26 cellular contexts compared by ENCODE assay signal in the genomic region with DNA sequence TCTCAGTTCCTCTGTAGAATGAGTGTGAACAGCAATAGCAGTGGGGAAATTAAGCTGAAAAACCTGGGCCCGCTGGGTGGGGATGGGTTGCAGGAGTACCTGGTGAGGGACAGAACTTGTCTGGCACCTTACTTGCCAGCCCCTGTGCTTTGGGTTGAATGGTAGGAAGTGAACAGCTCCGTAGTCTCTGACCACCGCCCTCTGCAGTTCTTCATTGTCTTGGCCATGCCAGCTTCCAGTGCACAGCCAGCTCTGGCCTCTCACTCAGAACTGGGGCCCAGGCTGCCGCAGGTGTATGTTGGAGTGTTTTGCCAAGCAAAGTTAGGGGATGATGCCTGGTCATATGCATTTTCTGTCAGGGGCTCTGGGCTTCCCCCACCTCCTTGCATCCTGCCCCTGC. TPM values are rescaled to one million over a fixed set of nuclear protein-coding genes. Genes with fewer than 3 reads are reported as not detected.
DNase-seq lines count a peak whose midpoint lies in the region; ATAC-seq and TF ChIP-seq lines count a peak whose summit lies in the region.
"Had no signal": no experiment of that assay in that cellular context is flagged by ENCODE, and none has a peak within 500 bp of the region (broad histone marks: within the 10 kb centered on the region; RNA-seq: fewer than 3 reads in every experiment).

No MANE protein-coding gene starts in this region.

- H3K4me2 ChIP-seq in BLaER1: peak overlapping the region; percentile 22; the same call in 1 of the 2 replicates
- H3K4me2 ChIP-seq: GM23338 had no signal

- no peak overlapping the region; the same call in 1 of the 2 replicates for H3K27ac ChIP-seq in BLaER1
- H3K27ac ChIP-seq: lower lobe of right lung, upper lobe of right lung had no signal

- H3K27me3 Mint-ChIP-seq in activated CD8-positive, alpha-beta T cell treated with anti-CD3 and anti-CD28 coated beads for 36 hours: no peaks in the 10 kb centered on the region
- H3K27me3 Mint-ChIP-seq in activated CD8-positive, alpha-beta T cell treated with anti-CD3 and anti-CD28 coated beads, Interleukin-2, amount 10 ng/mL, durations not matched to agents 7 days and 5 days (ENCODE audit: low read depth): no peaks in the 10 kb centered on the region
- no peaks in the 10 kb centered on the region for H3K27me3 Mint-ChIP-seq in T-helper 17 cell
- H3K27me3 Mint-ChIP-seq: activated B cell treated with CpG ODN at 0.5 μM for 24 hours; activated naive CD8-positive, alpha-beta T cell treated with anti-CD3 and anti-CD28 coated beads for 36 hours had no signal

- peaks cover 67% of the 10 kb centered on the region for H3K4me1 ChIP-seq in BLaER1
- peaks cover 25% of the 10 kb centered on the region for H3K4me1 ChIP-seq in iPS-15b (ENCODE audit: control insufficient read depth, insufficient read depth, low read length)

- peak; percentile 43 for DNase-seq in activated CD8-positive, alpha-beta T cell treated with anti-CD3 and anti-CD28 coated beads for 36 hours
- no peak for DNase-seq in activated CD8-positive, alpha-beta T cell treated with anti-CD3 and anti-CD28 coated beads, Interleukin-2, amount 10 ng/mL, durations not matched to agents 7 days and 5 days
- no peak for DNase-seq in T-helper 17 cell
- no peak for DNase-seq in activated CD8-positive, alpha-beta memory T cell treated with anti-CD3 and anti-CD28 coated beads, Interleukin-2, amount 50 U/mL, for 4 hours
- no peak for DNase-seq in GOT3 (lab: John Stamatoyannopoulos, UW)
- DNase-seq in G401 (ENCODE audit: low spot score): no peak
- DNase-seq: 8988T; activated B cell treated with CpG ODN at 0.5 μM for 24 hours; activated CD4-positive, alpha-beta T cell treated with anti-CD3 and anti-CD28 coated beads, Interleukin-2, amount 50 U/mL, for 48 hours; activated naive CD8-positive, alpha-beta T cell treated with anti-CD3 and anti-CD28 coated beads for 36 hours; DMS53; effector CD4-positive, alpha-beta T cell; lower lobe of right lung; NCI-H1417 treated with DMSO at 0.1 percent for 48 hours; NCI-H2081 treated with DMSO at 0.1 percent for 48 hours; NCI-H345; NCI-H774; SHP77; T-helper 9 cell; upper lobe of right lung had no signal

- H3K36me3 Mint-ChIP-seq in activated CD8-positive, alpha-beta T cell treated with anti-CD3 and anti-CD28 coated beads for 36 hours (ENCODE audit: low read depth): no peaks in the 10 kb centered on the region
- peaks cover 7% of the 10 kb centered on the region for H3K36me3 Mint-ChIP-seq in activated CD8-positive, alpha-beta T cell treated with anti-CD3 and anti-CD28 coated beads, Interleukin-2, amount 10 ng/mL, durations not matched to agents 7 days and 5 days (ENCODE audit: low read depth)
- no peaks in the 10 kb centered on the region for H3K36me3 Mint-ChIP-seq in T-helper 17 cell (ENCODE audit: low read depth)

- peaks cover 56% of the 10 kb centered on the region for H3K4me1 Mint-ChIP-seq in activated CD8-positive, alpha-beta T cell treated with anti-CD3 and anti-CD28 coated beads for 36 hours (ENCODE audit: low read depth)
- H3K4me1 Mint-ChIP-seq in activated CD8-positive, alpha-beta T cell treated with anti-CD3 and anti-CD28 coated beads, Interleukin-2, amount 10 ng/mL, durations not matched to agents 7 days and 5 days (ENCODE audit: low read depth): peaks cover 57% of the 10 kb centered on the region
- H3K4me1 Mint-ChIP-seq in T-helper 17 cell: peaks cover 54% of the 10 kb centered on the region

- peaks cover 43% of the 10 kb centered on the region for H3K36me3 ChIP-seq in BLaER1
- H3K36me3 ChIP-seq in iPS-15b (ENCODE audit: control insufficient read depth, insufficient read depth, low read length): peaks cover 26% of the 10 kb centered on the region

- no peak for TF ChIP-seq CTCF in activated CD8-positive, alpha-beta T cell treated with anti-CD3 and anti-CD28 coated beads for 36 hours (IDR thresholded peaks at IDR 0.05)

- peak overlapping the region; percentile 63 for H3K27ac Mint-ChIP-seq in activated CD8-positive, alpha-beta T cell treated with anti-CD3 and anti-CD28 coated beads for 36 hours
- no peak overlapping the region for H3K27ac Mint-ChIP-seq in activated CD8-positive, alpha-beta T cell treated with anti-CD3 and anti-CD28 coated beads, Interleukin-2, amount 10 ng/mL, durations not matched to agents 7 days and 5 days
- H3K27ac Mint-ChIP-seq in T-helper 17 cell: peak overlapping the region; percentile 92
- H3K27ac Mint-ChIP-seq: activated B cell treated with CpG ODN at 0.5 μM for 24 hours had no signal

- intact Hi-C loops in activated CD8-positive, alpha-beta T cell treated with anti-CD3 and anti-CD28 coated beads for 36 hours (cut with micrococcal nuclease): no loop called here

- H3K9ac ChIP-seq in BLaER1: no peak overlapping the region
- H3K9ac ChIP-seq in iPS-15b (ENCODE audit: low read depth, low read length): peak overlapping the region; percentile 65

- CTCF ChIA-PET in activated CD8-positive, alpha-beta T cell treated with anti-CD3 and anti-CD28 coated beads for 36 hours (lab: Charles Lee): interaction anchor here (1.5 to 2.1 kb wide), 3 partner anchors 14 to 50 kb away, joined by 4 to 11 read pairs (median 9); no protein-coding TSS in a partner anchor
- CTCF ChIA-PET in activated CD8-positive, alpha-beta T cell treated with anti-CD3 and anti-CD28 coated beads, Interleukin-2, amount 10 ng/mL, durations not matched to agents 7 days and 5 days (lab: Charles Lee): interaction anchor here (0.8 to 3.0 kb wide), 3 partner anchors 13 to 16 kb away, joined by 3 to 10 read pairs (median 9); partner anchors contain the start of gene BAHD1

- POLR2A ChIA-PET in activated CD8-positive, alpha-beta T cell treated with anti-CD3 and anti-CD28 coated beads for 36 hours (lab: Charles Lee): interaction anchor here (0.8 to 2.3 kb wide), 4 partner anchors 9 to 35 kb away, joined by 3 to 15 read pairs (median 4); no protein-coding TSS in a partner anchor
- POLR2A ChIA-PET in activated CD8-positive, alpha-beta T cell treated with anti-CD3 and anti-CD28 coated beads, Interleukin-2, amount 10 ng/mL, durations not matched to agents 7 days and 5 days (lab: Charles Lee): interaction anchor here (1.0 to 1.2 kb wide), 2 partner anchors 13 to 52 kb away, joined by 3 to 4 read pairs; partner anchors contain the start of gene IVD

- peaks cover 100% of the 10 kb centered on the region for H4K20me1 ChIP-seq in BLaER1

- ATAC-seq in activated CD8-positive, alpha-beta T cell treated with anti-CD3 and anti-CD28 coated beads for 36 hours: peak; percentile 27
- no peak for ATAC-seq in activated CD8-positive, alpha-beta T cell treated with anti-CD3 and anti-CD28 coated beads, Interleukin-2, amount 10 ng/mL, durations not matched to agents 7 days and 5 days
- ATAC-seq in T-helper 17 cell: no peak
- ATAC-seq: GM23338, K562, mucosa of descending colon, sciatic nerve had no signal

- in situ Hi-C loops in G401 (cut with HindIII; ENCODE audit: low sequenced_read_pairs): no loop called here

- H3K27me3 ChIP-seq in BLaER1 (no peaks in the 10 kb centered on the region), iPS-15b (ENCODE audit: control insufficient read depth, insufficient read depth, low read length) (no peaks in the 10 kb centered on the region)
- H3K27me3 ChIP-seq: upper lobe of right lung had no signal

- H3K4me3 ChIP-seq in BLaER1 (no peak overlapping the region), iPS-15b (ENCODE audit: low read depth, low read length) (no peak overlapping the region)
- H3K4me3 ChIP-seq: GM23338, K562, lower lobe of right lung, mucosa of descending colon, upper lobe of right lung had no signal

- no peak overlapping the region for H3K4me3 Mint-ChIP-seq in activated CD8-positive, alpha-beta T cell treated with anti-CD3 and anti-CD28 coated beads for 36 hours
- H3K4me3 Mint-ChIP-seq in activated CD8-positive, alpha-beta T cell treated with anti-CD3 and anti-CD28 coated beads, Interleukin-2, amount 10 ng/mL, durations not matched to agents 7 days and 5 days: no peak overlapping the region
- H3K4me3 Mint-ChIP-seq in T-helper 17 cell: no peak overlapping the region
- H3K4me3 Mint-ChIP-seq: activated B cell treated with CpG ODN at 0.5 μM for 24 hours; activated naive CD8-positive, alpha-beta T cell treated with anti-CD3 and anti-CD28 coated beads for 36 hours; GM23338 had no signal

- no peaks in the 10 kb centered on the region for H3K9me3 Mint-ChIP-seq in activated CD8-positive, alpha-beta T cell treated with anti-CD3 and anti-CD28 coated beads for 36 hours
- no peaks in the 10 kb centered on the region for H3K9me3 Mint-ChIP-seq in activated CD8-positive, alpha-beta T cell treated with anti-CD3 and anti-CD28 coated beads, Interleukin-2, amount 10 ng/mL, durations not matched to agents 7 days and 5 days (ENCODE audit: insufficient read depth)
- H3K9me3 Mint-ChIP-seq: activated B cell treated with CpG ODN at 0.5 μM for 24 hours; activated naive CD8-positive, alpha-beta T cell treated with anti-CD3 and anti-CD28 coated beads for 36 hours; GM23338 had no signal

- H3K9me3 ChIP-seq in BLaER1 (no peaks in the 10 kb centered on the region), T-helper 17 cell (ENCODE audit: control insufficient read depth, low read length, poor library complexity, severe bottlenecking) (no peaks in the 10 kb centered on the region), iPS-15b (ENCODE audit: control insufficient read depth, insufficient read depth, low read length) (no peaks in the 10 kb centered on the region)
- H3K9me3 ChIP-seq: lower lobe of right lung, mucosa of descending colon, upper lobe of right lung had no signal

RNA-seq across cellular contexts. Expression of gene CHST14, which starts 14.0 kb away (rescaled TPM):
- total RNA-seq in activated CD8-positive, alpha-beta T cell treated with anti-CD3 and anti-CD28 coated beads for 36 hours: 1 to 10 TPM; 4.3 to 5.1 TPM
- 10 to 100 TPM; 12.1 to 12.6 TPM for total RNA-seq in activated CD8-positive, alpha-beta T cell treated with anti-CD3 and anti-CD28 coated beads, Interleukin-2, amount 10 ng/mL, durations not matched to agents 7 days and 5 days
- 1 to 10 TPM; 4.4 to 7.5 TPM for total RNA-seq in T-helper 17 cell
- 5.8 and 6.5 TPM in 2 replicates for total RNA-seq in G401 (2014; rRNA removed; shearing (Covaris generic))

RNA-seq across cellular contexts. Expression of gene BAHD1, which starts 16.0 kb away (rescaled TPM):
- total RNA-seq in activated CD8-positive, alpha-beta T cell treated with anti-CD3 and anti-CD28 coated beads for 36 hours: 10 to 100 TPM; 14.7 to 17.6 TPM
- total RNA-seq in activated CD8-positive, alpha-beta T cell treated with anti-CD3 and anti-CD28 coated beads, Interleukin-2, amount 10 ng/mL, durations not matched to agents 7 days and 5 days: 10 to 100 TPM; 25.7 to 26.3 TPM
- total RNA-seq in T-helper 17 cell: 10 to 100 TPM; 30.2 to 32.1 TPM
- 33.8 and 37.2 TPM in 2 replicates for total RNA-seq in G401 (2014; rRNA removed; shearing (Covaris generic))

RNA-seq across cellular contexts. Expression of gene IVD, which starts 51.1 kb away (rescaled TPM):
- 10 to 100 TPM; 56.9 to 65.0 TPM for total RNA-seq in activated CD8-positive, alpha-beta T cell treated with anti-CD3 and anti-CD28 coated beads for 36 hours
- total RNA-seq in activated CD8-positive, alpha-beta T cell treated with anti-CD3 and anti-CD28 coated beads, Interleukin-2, amount 10 ng/mL, durations not matched to agents 7 days and 5 days: 10 to 100 TPM; 77.7 to 79.9 TPM
- 10 to 100 TPM; 30.1 to 37.0 TPM for total RNA-seq in T-helper 17 cell
- total RNA-seq in G401 (2014; rRNA removed; shearing (Covaris generic)): 91.8 and 111 TPM in 2 replicates
